Comparison of ENCODE assay signal across 26 cellular contexts in the genomic region with DNA sequence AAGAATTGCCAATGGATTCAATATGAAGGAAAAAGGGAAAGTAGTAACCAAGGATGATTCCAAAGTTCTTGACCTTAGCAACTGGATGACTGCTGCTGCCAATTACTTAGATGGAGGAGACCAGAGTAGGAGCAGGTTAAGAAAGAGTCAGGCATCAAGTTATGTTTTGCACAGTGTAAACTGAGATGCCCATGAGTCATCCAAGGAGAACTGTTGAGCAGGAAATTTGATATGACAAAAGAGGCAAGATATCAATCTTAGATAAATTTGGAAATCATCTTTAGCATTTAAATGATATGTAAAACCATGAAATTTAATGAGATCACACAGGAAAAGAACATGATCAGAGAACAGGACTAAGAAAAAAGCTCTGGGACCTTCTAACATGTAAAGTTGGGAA.
DNase-seq lines count a peak whose midpoint lies in the region; ATAC-seq and TF ChIP-seq lines count a peak whose summit lies in the region.
"Had no signal": no experiment of that assay in that cellular context is flagged by ENCODE, and none has a peak within 500 bp of the region (broad histone marks: within the 10 kb centered on the region; RNA-seq: fewer than 3 reads in every experiment).

No MANE protein-coding gene starts in this region.

- no peak for ATAC-seq in GM19395 (IDR thresholded peaks at IDR 0.05; ENCODE audit: unreplicated experiment)
- ATAC-seq: activated CD8-positive, alpha-beta memory T cell treated with anti-CD3 and anti-CD28 coated beads, Interleukin-2, amount 10 ng/mL, durations not matched to agents 7 days and 5 days; activated T-cell treated with anti-CD3 and anti-CD28 coated beads, Interleukin-2, amount 50 U/mL, for 72 hours; natural killer cell; stimulated activated memory B cell treated with anti-CD40 and anti-IgM and Interleukin-4, amounts not matched to agents 10 μg/mL and 1 μg/mL and 100 μg/mL, for 72 hours had no signal

- TF ChIP-seq CTCF in astrocyte of the spinal cord (IDR thresholded peaks at IDR 0.05; ENCODE audit: low read depth, low read length) = no peak

- in situ Hi-C loops in astrocyte of the spinal cord (cut with HindIII; ENCODE audit: low sequenced_read_pairs) = no loop called here

- H3K4me3 ChIP-seq in astrocyte of the spinal cord (ENCODE audit: low read depth, low read length) = no peak overlapping the region
- H3K4me3 ChIP-seq: BLaER1 treated with 17β-estradiol and CSF1 and Interleukin-3, amounts not matched to agents 10 nM and 100 nM; gastrocnemius medialis; spleen had no signal

- DNase-seq in EL (peak; percentile 27), M059J (ENCODE audit: low read depth) (peak; percentile 64), astrocyte of the spinal cord (ENCODE audit: low read depth, low spot score) (peak; percentile 13), fibroblast of peridontal ligament (ENCODE audit: extremely low read depth) (peak; percentile 13), NCI-H146 treated with DMSO at 0.1 percent for 48 hours (lab: John Stamatoyannopoulos, UW; ENCODE audit: unreplicated experiment) (no peak), NCI-H748 (lab: John Stamatoyannopoulos, UW; ENCODE audit: unreplicated experiment) (no peak)
- DNase-seq: activated CD4-positive, alpha-beta T cell treated with anti-CD3 and anti-CD28 coated beads, Interleukin-2, amount 10 ng/mL, durations not matched to agents 7 days and 5 days; activated CD8-positive, alpha-beta memory T cell treated with anti-CD3 and anti-CD28 coated beads, Interleukin-2, amount 10 ng/mL, durations not matched to agents 7 days and 5 days; activated naive CD4-positive, alpha-beta T cell treated with Interleukin-2 at 50 U/mL for 16 hours; activated T-cell treated with anti-CD3 and anti-CD28 coated beads, Interleukin-2, amount 50 U/mL, for 72 hours; Caco-2; erythroblast; gastrocnemius medialis; H9; hypothalamus; islet precursor cell; midbrain; natural killer cell; NCI-H2081 treated with DMSO at 0.1 percent for 48 hours; NCI-H510A treated with DMSO at 0.1 percent for 48 hours; spleen; stimulated activated CD4-positive, alpha-beta T cell treated with anti-CD3 and anti-CD28 coated beads, Interleukin-2, amount 100 ng/mL, for 48 hours; T-helper 2 cell had no signal

Comparison
In these comparisons a context has a peak if more than half of its experiments do, and no peak if none do; other contexts are left out.
1. DNase-seq: peak in EL (single experiment), M059J (single experiment), astrocyte of the spinal cord (single experiment) and fibroblast of peridontal ligament (single experiment); none in NCI-H146 treated with DMSO at 0.1 percent for 48 hours (single experiment) and NCI-H748 (single experiment).